Comparison of ENCODE assay signal across 26 cellular contexts in the genomic region with DNA sequence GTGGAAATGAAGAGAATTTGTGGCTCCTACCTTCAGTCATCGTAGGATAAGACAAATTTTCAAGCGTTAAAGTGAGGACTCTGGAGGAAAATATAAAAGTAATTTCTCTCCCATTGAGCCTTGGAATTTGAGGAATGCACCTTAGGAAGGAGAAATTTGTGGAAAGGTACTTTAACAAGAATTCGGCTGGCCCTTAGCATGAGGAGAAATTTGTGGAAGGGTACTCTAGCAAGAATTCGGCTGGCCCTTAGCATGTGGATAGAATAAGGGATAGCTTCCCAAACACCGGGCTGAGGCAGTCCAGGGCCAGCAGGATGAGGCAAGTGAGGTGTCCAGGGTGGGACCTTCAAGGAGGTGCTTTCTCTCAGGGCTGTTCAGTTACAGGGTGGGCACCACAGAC.
"Had no signal": no experiment of that assay in that cellular context is flagged by ENCODE, and none has a peak within 500 bp of the region (broad histone marks: within the 10 kb centered on the region; RNA-seq: fewer than 3 reads in every experiment).

No MANE protein-coding gene starts in this region.

- H3K4me1 Mint-ChIP-seq: activated CD4-positive, alpha-beta memory T cell treated with anti-CD3 and anti-CD28 coated beads, Interleukin-2, amount 10 ng/mL, durations not matched to agents 7 days and 5 days; activated CD4-positive, alpha-beta T cell treated with anti-CD3 and anti-CD28 coated beads, Interleukin-2, amount 10 ng/mL, durations not matched to agents 7 days and 5 days; activated T-helper 17 cell treated with anti-CD3 and anti-CD28 coated beads, Interleukin-2, amount 50 U/mL, for 72 hours had no signal

- H3K27me3 ChIP-seq: body of pancreas, gastroesophageal sphincter had no signal

- H3K27ac ChIP-seq: body of pancreas, epithelial cell of prostate, esophagus squamous epithelium, gastroesophageal sphincter had no signal

- H3K36me3 ChIP-seq: esophagus squamous epithelium, gastroesophageal sphincter had no signal

- H3K4me1 ChIP-seq: body of pancreas, esophagus squamous epithelium, gastroesophageal sphincter had no signal

- H3K4me3 Mint-ChIP-seq: activated CD4-positive, alpha-beta memory T cell treated with anti-CD3 and anti-CD28 coated beads, Interleukin-2, amount 10 ng/mL, durations not matched to agents 7 days and 5 days; activated CD4-positive, alpha-beta T cell treated with anti-CD3 and anti-CD28 coated beads, Interleukin-2, amount 10 ng/mL, durations not matched to agents 7 days and 5 days; activated naive CD8-positive, alpha-beta T cell; activated T-cell treated with anti-CD3 and anti-CD28 coated beads, Interleukin-2, amount 50 U/mL, for 4 hours; activated T-helper 17 cell treated with anti-CD3 and anti-CD28 coated beads, Interleukin-2, amount 50 U/mL, for 72 hours; effector memory CD8-positive, alpha-beta T cell had no signal

- H3K27ac Mint-ChIP-seq: activated CD4-positive, alpha-beta memory T cell treated with anti-CD3 and anti-CD28 coated beads, Interleukin-2, amount 10 ng/mL, durations not matched to agents 7 days and 5 days; activated CD4-positive, alpha-beta T cell treated with anti-CD3 and anti-CD28 coated beads, Interleukin-2, amount 10 ng/mL, durations not matched to agents 7 days and 5 days; activated naive CD8-positive, alpha-beta T cell; activated T-helper 17 cell treated with anti-CD3 and anti-CD28 coated beads, Interleukin-2, amount 50 U/mL, for 72 hours; effector memory CD8-positive, alpha-beta T cell had no signal

- ATAC-seq: activated T-cell treated with anti-CD3 and anti-CD28 coated beads, Interleukin-2, amount 50 U/mL, for 4 hours; activated T-helper 17 cell treated with anti-CD3 and anti-CD28 coated beads, Interleukin-2, amount 50 U/mL, for 72 hours; body of pancreas; effector memory CD8-positive, alpha-beta T cell; gastroesophageal sphincter had no signal

- H3K9me3 ChIP-seq: body of pancreas, esophagus squamous epithelium had no signal

- H3K4me3 ChIP-seq: body of pancreas, esophagus squamous epithelium, gastroesophageal sphincter had no signal

- DNase-seq: activated CD4-positive, alpha-beta memory T cell treated with anti-CD3 and anti-CD28 coated beads, Interleukin-2, amount 10 ng/mL, durations not matched to agents 7 days and 5 days; activated CD4-positive, alpha-beta T cell treated with anti-CD3 and anti-CD28 coated beads for 1 hour; activated CD4-positive, alpha-beta T cell treated with anti-CD3 and anti-CD28 coated beads for 4 hours; activated CD4-positive, alpha-beta T cell treated with anti-CD3 and anti-CD28 coated beads, Interleukin-2, amount 10 ng/mL, durations not matched to agents 7 days and 5 days; activated CD4-positive, alpha-beta T cell treated with anti-CD3 and anti-CD28 coated beads, Interleukin-2, amount 50 U/mL, for 4 hours; activated CD8-positive, alpha-beta memory T cell treated with anti-CD3 and anti-CD28 coated beads for 24 hours; activated effector memory CD4-positive, alpha-beta T cell treated with Interleukin-2 at 50 U/mL for 16 hours; activated gamma-delta T cell treated with Interleukin-2 at 50 U/mL for 16 hours; activated naive CD4-positive, alpha-beta T cell treated with anti-CD3 and anti-CD28 coated beads, Interleukin-2, amount 50 U/mL, for 16 hours; activated naive CD4-positive, alpha-beta T cell treated with Interleukin-2 at 50 U/mL for 16 hours; activated T-cell treated with anti-CD3 and anti-CD28 coated beads, Interleukin-2, amount 50 U/mL, for 4 hours; amniotic stem cell; aorta; body of pancreas; caudate nucleus; cortex of kidney; dermis blood vessel endothelial cell; effector CD4-positive, alpha-beta T cell; effector memory CD8-positive, alpha-beta T cell; esophagus squamous epithelium; foreskin melanocyte; T-helper 2 cell had no signal

- H3K9me3 Mint-ChIP-seq: activated CD4-positive, alpha-beta memory T cell treated with anti-CD3 and anti-CD28 coated beads, Interleukin-2, amount 10 ng/mL, durations not matched to agents 7 days and 5 days; activated CD4-positive, alpha-beta T cell treated with anti-CD3 and anti-CD28 coated beads, Interleukin-2, amount 10 ng/mL, durations not matched to agents 7 days and 5 days; activated T-helper 17 cell treated with anti-CD3 and anti-CD28 coated beads, Interleukin-2, amount 50 U/mL, for 72 hours; effector memory CD8-positive, alpha-beta T cell had no signal
